ENCODE assay signal across 2 cellular contexts in the genomic region with DNA sequence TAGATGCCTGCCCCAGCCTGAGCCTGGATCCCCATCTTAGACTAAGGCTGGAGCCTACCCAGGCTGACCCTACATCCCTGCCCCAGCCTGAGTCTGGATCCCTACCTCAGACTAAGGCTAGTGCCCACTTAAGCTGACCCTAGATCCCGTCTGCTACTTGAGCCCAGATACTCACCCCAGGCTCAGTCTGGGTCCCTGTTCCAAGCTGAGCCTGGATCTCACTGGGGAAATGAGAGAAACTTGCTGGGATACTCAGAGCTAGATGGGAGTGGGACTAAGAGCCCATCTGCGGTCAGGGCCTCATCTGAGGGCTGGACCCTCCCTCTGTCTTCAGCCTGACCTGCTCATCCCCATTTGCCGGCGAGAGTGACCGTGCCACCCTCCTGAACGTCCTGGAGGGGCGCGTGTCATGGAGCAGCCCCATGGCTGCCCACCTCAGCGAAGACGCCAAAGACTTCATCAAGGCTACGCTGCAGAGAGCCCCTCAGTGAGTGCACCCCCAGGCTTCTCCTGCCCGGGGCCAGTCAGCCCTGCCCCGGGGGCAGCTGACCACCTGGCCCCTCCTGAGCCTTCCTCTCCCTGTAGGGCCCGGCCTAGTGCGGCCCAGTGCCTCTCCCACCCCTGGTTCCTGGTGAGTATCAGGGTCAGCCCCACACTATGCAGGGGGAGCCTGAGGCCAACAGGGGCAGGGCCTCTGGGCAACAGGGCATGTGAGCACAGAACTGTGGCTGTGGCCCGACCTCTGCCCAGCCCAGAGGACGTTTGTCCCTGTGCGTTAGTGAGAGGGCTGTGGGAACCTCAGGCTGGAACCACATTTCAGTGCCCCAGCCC.
TF ChIP-seq lines count a peak whose summit lies in the region.

No MANE protein-coding gene starts in this region.

TF ChIP-seq in K562, 482 proteins besides CTCF, POLR2A, EP300 and RAD21 (continues in another document):
- TF ChIP-seq, protein P1, sequence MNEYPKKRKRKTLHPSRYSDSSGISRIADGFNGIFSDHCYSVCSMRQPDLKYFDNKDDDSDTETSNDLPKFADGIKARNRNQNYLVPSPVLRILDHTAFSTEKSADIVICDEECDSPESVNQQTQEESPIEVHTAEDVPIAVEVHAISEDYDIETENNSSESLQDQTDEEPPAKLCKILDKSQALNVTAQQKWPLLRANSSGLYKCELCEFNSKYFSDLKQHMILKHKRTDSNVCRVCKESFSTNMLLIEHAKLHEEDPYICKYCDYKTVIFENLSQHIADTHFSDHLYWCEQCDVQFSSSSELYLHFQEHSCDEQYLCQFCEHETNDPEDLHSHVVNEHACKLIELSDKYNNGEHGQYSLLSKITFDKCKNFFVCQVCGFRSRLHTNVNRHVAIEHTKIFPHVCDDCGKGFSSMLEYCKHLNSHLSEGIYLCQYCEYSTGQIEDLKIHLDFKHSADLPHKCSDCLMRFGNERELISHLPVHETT (CRISPR knock-in tag; conservative IDR thresholded peaks at IDR 0.05 in 1 of 2, IDR thresholded peaks at IDR 0.05 in 1 of 2) = no peak; a peak in 1 of 4 replicates
- TF ChIP-seq ZNF263 (CRISPR knock-in tag; IDR thresholded peaks at IDR 0.05; ENCODE audit: borderline replicate concordance) (peak; percentile 19; the same call in 1 of the 2 replicates), ZNF644 (tag; IDR thresholded peaks at IDR 0.05; ENCODE audit: low read depth) (0 out of 2 replicates have a peak, but pooled peaks have one; percentile 35), KAT2B (IDR thresholded peaks at IDR 0.05; ENCODE audit: low read depth, low read length) (no peak), STAT5B (CRISPR knock-in tag; IDR thresholded peaks at IDR 0.05) (no peak), ZNF76 (CRISPR knock-in tag; IDR thresholded peaks at IDR 0.05; ENCODE audit: borderline replicate concordance) (0 out of 2 replicates have a peak, but pooled peaks have one; percentile 2), ZFX (CRISPR knock-in tag; IDR thresholded peaks at IDR 0.05) (peak; percentile 50; the same call in 1 of the 2 replicates), MED1 (CRISPR knock-in tag; IDR thresholded peaks at IDR 0.05; ENCODE audit: borderline replicate concordance) (no peak), STAT5A (IDR thresholded peaks at IDR 0.05; ENCODE audit: borderline replicate concordance, low read length) (no peak), ZKSCAN8 (CRISPR knock-in tag; IDR thresholded peaks at IDR 0.05) (peak; percentile 77), ZNF395 (CRISPR knock-in tag; IDR thresholded peaks at IDR 0.05) (0 out of 2 replicates have a peak, but pooled peaks have one; percentile 21), ZBTB7A (IDR thresholded peaks at IDR 0.05; ENCODE audit: borderline replicate concordance, control insufficient read depth, low read depth, low read length) (peak; percentile 9; the same call in 1 of the 2 replicates), ZNF384 (IDR thresholded peaks at IDR 0.05; ENCODE audit: low read depth, low read length) (no peak), ZNF311 (CRISPR knock-in tag; IDR thresholded peaks at IDR 0.05) (0 out of 2 replicates have a peak, but pooled peaks have one; percentile 10), HOMEZ (CRISPR knock-in tag; IDR thresholded peaks at IDR 0.05) (0 out of 2 replicates have a peak, but pooled peaks have one; percentile 73), FOXM1 (IDR thresholded peaks at IDR 0.05; ENCODE audit: low read depth) (no peak), FOXM1 (CRISPR knock-in tag; IDR thresholded peaks at IDR 0.05; ENCODE audit: low read depth) (no peak)
- TF ChIP-seq, protein P2, sequence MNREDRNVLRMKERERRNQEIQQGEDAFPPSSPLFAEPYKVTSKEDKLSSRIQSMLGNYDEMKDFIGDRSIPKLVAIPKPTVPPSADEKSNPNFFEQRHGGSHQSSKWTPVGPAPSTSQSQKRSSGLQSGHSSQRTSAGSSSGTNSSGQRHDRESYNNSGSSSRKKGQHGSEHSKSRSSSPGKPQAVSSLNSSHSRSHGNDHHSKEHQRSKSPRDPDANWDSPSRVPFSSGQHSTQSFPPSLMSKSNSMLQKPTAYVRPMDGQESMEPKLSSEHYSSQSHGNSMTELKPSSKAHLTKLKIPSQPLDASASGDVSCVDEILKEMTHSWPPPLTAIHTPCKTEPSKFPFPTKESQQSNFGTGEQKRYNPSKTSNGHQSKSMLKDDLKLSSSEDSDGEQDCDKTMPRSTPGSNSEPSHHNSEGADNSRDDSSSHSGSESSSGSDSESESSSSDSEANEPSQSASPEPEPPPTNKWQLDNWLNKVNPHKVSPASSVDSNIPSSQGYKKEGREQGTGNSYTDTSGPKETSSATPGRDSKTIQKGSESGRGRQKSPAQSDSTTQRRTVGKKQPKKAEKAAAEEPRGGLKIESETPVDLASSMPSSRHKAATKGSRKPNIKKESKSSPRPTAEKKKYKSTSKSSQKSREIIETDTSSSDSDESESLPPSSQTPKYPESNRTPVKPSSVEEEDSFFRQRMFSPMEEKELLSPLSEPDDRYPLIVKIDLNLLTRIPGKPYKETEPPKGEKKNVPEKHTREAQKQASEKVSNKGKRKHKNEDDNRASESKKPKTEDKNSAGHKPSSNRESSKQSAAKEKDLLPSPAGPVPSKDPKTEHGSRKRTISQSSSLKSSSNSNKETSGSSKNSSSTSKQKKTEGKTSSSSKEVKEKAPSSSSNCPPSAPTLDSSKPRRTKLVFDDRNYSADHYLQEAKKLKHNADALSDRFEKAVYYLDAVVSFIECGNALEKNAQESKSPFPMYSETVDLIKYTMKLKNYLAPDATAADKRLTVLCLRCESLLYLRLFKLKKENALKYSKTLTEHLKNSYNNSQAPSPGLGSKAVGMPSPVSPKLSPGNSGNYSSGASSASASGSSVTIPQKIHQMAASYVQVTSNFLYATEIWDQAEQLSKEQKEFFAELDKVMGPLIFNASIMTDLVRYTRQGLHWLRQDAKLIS (CRISPR knock-in tag; IDR thresholded peaks at IDR 0.05) = no peak

TF ChIP-seq in SK-N-SH, 30 proteins besides CTCF, POLR2A, EP300 and RAD21:
- no peak for TF ChIP-seq SIN3A (IDR thresholded peaks at IDR 0.05; ENCODE audit: borderline replicate concordance, low read depth, low read length)
- no peak for TF ChIP-seq USF2 (IDR thresholded peaks at IDR 0.05; ENCODE audit: borderline replicate concordance, low read depth, low read length)
- TF ChIP-seq TEAD4 (IDR thresholded peaks at IDR 0.05; ENCODE audit: borderline replicate concordance, insufficient read depth) = no peak
- no peak for TF ChIP-seq RCOR1 (IDR thresholded peaks at IDR 0.05; ENCODE audit: low read length)
- no peak for TF ChIP-seq NFIC (IDR thresholded peaks at IDR 0.05; ENCODE audit: borderline replicate concordance)
- TF ChIP-seq JUND (IDR thresholded peaks at IDR 0.05) = no peak
- TF ChIP-seq, protein P3, sequence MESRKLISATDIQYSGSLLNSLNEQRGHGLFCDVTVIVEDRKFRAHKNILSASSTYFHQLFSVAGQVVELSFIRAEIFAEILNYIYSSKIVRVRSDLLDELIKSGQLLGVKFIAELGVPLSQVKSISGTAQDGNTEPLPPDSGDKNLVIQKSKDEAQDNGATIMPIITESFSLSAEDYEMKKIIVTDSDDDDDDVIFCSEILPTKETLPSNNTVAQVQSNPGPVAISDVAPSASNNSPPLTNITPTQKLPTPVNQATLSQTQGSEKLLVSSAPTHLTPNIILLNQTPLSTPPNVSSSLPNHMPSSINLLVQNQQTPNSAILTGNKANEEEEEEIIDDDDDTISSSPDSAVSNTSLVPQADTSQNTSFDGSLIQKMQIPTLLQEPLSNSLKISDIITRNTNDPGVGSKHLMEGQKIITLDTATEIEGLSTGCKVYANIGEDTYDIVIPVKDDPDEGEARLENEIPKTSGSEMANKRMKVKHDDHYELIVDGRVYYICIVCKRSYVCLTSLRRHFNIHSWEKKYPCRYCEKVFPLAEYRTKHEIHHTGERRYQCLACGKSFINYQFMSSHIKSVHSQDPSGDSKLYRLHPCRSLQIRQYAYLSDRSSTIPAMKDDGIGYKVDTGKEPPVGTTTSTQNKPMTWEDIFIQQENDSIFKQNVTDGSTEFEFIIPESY (IDR thresholded peaks at IDR 0.05; ENCODE audit: borderline replicate concordance, low read depth) = no peak
- TF ChIP-seq MEF2A (IDR thresholded peaks at IDR 0.05; ENCODE audit: borderline replicate concordance, low read depth) = no peak
